ENCODE assay signal across 8 cellular contexts in genomic region chr2:241844066-241844728, GRCh38. TPM values are rescaled to one million over a fixed set of nuclear protein-coding genes. Genes with fewer than 3 reads are reported as not detected.
DNase-seq lines count a peak whose midpoint lies in the region; ATAC-seq, FAIRE-seq and TF ChIP-seq lines count a peak whose summit lies in the region.

No MANE protein-coding gene starts in this region.

- TF ChIP-seq POLR2A in GM12892 (IDR thresholded peaks at IDR 0.05; ENCODE audit: low read depth, low read length): no peak

- peaks cover 43% of the 10 kb centered on the region for H3K27me3 Mint-ChIP-seq in progenitor cell of endocrine pancreas

- intact Hi-C loops in head of caudate nucleus (cut with DNase I): no loop called here

- H3K36me3 Mint-ChIP-seq in progenitor cell of endocrine pancreas (ENCODE audit: insufficient read depth): no peaks in the 10 kb centered on the region

- no peak for TF ChIP-seq CTCF in progenitor cell of endocrine pancreas (IDR thresholded peaks at IDR 0.05; ENCODE audit: unreplicated experiment)

- H3K9me3 Mint-ChIP-seq in progenitor cell of endocrine pancreas (ENCODE audit: low read depth): no peaks in the 10 kb centered on the region

- H3K4me1 Mint-ChIP-seq in progenitor cell of endocrine pancreas (ENCODE audit: low read depth): no peaks in the 10 kb centered on the region

- peak; percentile 78 for DNase-seq in GM12892 (ENCODE audit: insufficient read length)
- peak; percentile 75 for DNase-seq in OCI-M1 (lab: John Stamatoyannopoulos, UW)
- peak; percentile 80 for DNase-seq in activated gamma-delta T cell (lab: John Stamatoyannopoulos, UW)
- DNase-seq in head of caudate nucleus: peak in 28 of 42 donors; percentile 25 to 75 (median 48)
- DNase-seq in progenitor cell of endocrine pancreas (ENCODE audit: low spot score, unreplicated experiment): peak; percentile 48
- DNase-seq in ureter (ENCODE audit: low spot score): peak; percentile 67
- no peak for DNase-seq in ACHN

- peak; percentile 56 for ATAC-seq in HG02588 (IDR thresholded peaks at IDR 0.05; ENCODE audit: unreplicated experiment)

- in situ Hi-C loops in ACHN (cut with HindIII; ENCODE audit: low pct_ligation_motif_present, low pct_unique_long_range_greater_than_20kb, low sequenced_read_pairs): no loop called here

- FAIRE-seq in GM12892 (lab: Jason Lieb, UNC): peak; percentile 88

- H3K27ac Mint-ChIP-seq in progenitor cell of endocrine pancreas: no peak overlapping the region

- peak overlapping the region; percentile 62 for H3K4me3 Mint-ChIP-seq in progenitor cell of endocrine pancreas (ENCODE audit: low read depth)

RNA-seq across cellular contexts. Expression of gene PDCD1, which starts 14.5 kb away (rescaled TPM):
- 1.0 TPM for polyA plus RNA-seq in GM12892 (2012; ENCODE audit: missing spikeins)
- total RNA-seq in progenitor cell of endocrine pancreas (not detected in 2 replicates), ureter (0.57 TPM)

RNA-seq across cellular contexts. Expression of gene RTP5, which starts 25.3 kb away (rescaled TPM):
- not detected for polyA plus RNA-seq in GM12892 (2012; ENCODE audit: missing spikeins)
- total RNA-seq in progenitor cell of endocrine pancreas (not detected in 2 replicates), ureter (0.21 TPM)

RNA-seq across cellular contexts. Expression of gene NEU4, which starts 35.2 kb away (rescaled TPM):
- polyA plus RNA-seq in GM12892 (2012; ENCODE audit: missing spikeins): 0.19 TPM
- total RNA-seq in progenitor cell of endocrine pancreas: 1.3 and 1.4 TPM in 2 replicates
- 0.49 TPM for total RNA-seq in ureter
